14 cellular contexts compared by ENCODE assay signal in the genomic region with DNA sequence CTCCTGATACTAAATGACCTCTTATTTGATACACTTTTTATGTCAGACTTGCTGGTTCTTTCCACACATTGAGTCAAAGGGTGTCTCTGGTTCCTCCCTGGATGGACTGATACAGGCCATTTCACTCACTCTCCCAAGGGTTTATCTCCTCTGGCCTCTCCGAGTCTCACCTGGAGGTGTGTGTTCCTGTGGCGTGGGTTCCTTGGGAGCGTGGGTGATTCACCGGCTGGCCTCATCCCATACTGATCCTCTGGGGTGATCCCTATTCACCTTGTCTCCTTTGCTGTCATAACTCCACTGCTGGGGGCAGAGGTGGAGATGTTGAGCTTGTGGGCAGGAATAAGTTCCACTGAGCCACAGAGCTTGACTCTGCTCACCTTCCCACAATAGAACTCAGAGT.
DNase-seq lines count a peak whose midpoint lies in the region; ATAC-seq and TF ChIP-seq lines count a peak whose summit lies in the region.
"Had no signal": no experiment of that assay in that cellular context is flagged by ENCODE, and none has a peak within 500 bp of the region (broad histone marks: within the 10 kb centered on the region; RNA-seq: fewer than 3 reads in every experiment).

No MANE protein-coding gene starts in this region.

- H3K4me2 ChIP-seq in SU-DHL-6 (ENCODE audit: low read depth, low read length, poor library complexity, severe bottlenecking) = peak overlapping the region; percentile 57

- peaks cover 67% of the 10 kb centered on the region for H3F3A ChIP-seq in SU-DHL-6 (ENCODE audit: insufficient read depth)

- H3K36me3 ChIP-seq in SU-DHL-6 (ENCODE audit: low read length) (no peaks in the 10 kb centered on the region), spleen (peaks cover 0 to 45% (median 0%) of the 10 kb centered on the region in 6 donors)

- no peaks in the 10 kb centered on the region for H4K20me1 ChIP-seq in SU-DHL-6 (ENCODE audit: low read depth, low read length)

- H3K27ac ChIP-seq in SU-DHL-6 (ENCODE audit: low read depth, low read length) (peak overlapping the region; percentile 94), spleen (peak overlapping the region in 7 of 8 donors; percentile 23 to 91 (median 74))

- ATAC-seq in activated T-cell treated with anti-CD3 and anti-CD28 coated beads, Interleukin-2, amount 50 U/mL, for 72 hours (replicated peaks in 1 of 2) = no peak
- no peak for ATAC-seq in GM18870 (IDR thresholded peaks at IDR 0.05; ENCODE audit: unreplicated experiment)

- WGBS in spleen, 5 donors = 94 to 98% (median 95%) methylated on average over 4 of the region's 4 CpGs

- H3K27me3 Mint-ChIP-seq in activated T-cell treated with anti-CD3 and anti-CD28 coated beads, Interleukin-2, amount 50 U/mL, for 72 hours (ENCODE audit: low read depth) = no peaks in the 10 kb centered on the region
- H3K27me3 Mint-ChIP-seq: activated CD4-positive, alpha-beta T cell treated with anti-CD3 and anti-CD28 coated beads, Interleukin-2, amount 10 ng/mL, durations not matched to agents 7 days and 5 days had no signal

- H3K9ac ChIP-seq in SU-DHL-6 (ENCODE audit: low read length) = peak overlapping the region; percentile 17; the same call in 1 of the 2 replicates

- H3K9me3 Mint-ChIP-seq in activated T-cell treated with anti-CD3 and anti-CD28 coated beads, Interleukin-2, amount 50 U/mL, for 72 hours = no peaks in the 10 kb centered on the region
- H3K9me3 Mint-ChIP-seq: activated CD4-positive, alpha-beta T cell treated with anti-CD3 and anti-CD28 coated beads, Interleukin-2, amount 10 ng/mL, durations not matched to agents 7 days and 5 days had no signal

- no peaks in the 10 kb centered on the region for H3K9me3 ChIP-seq in SU-DHL-6 (ENCODE audit: insufficient read depth, low read length)
- H3K9me3 ChIP-seq in spleen = no peaks in the 10 kb centered on the region
- H3K9me3 ChIP-seq: Caco-2 had no signal

- peaks cover 19 to 99% (median 88%) of the 10 kb centered on the region in 6 donors for H3K4me1 ChIP-seq in spleen
- H3K4me1 ChIP-seq: Caco-2 had no signal

- TF ChIP-seq POLR2A in spleen (IDR thresholded peaks at IDR 0.05) = no peak

- no peak for DNase-seq in activated T-cell treated with anti-CD3 and anti-CD28 coated beads, Interleukin-2, amount 50 U/mL, for 72 hours
- no peak for DNase-seq in activated T-cell treated with anti-CD3 and anti-CD28 coated beads, Interleukin-2, amount 50 U/mL, for 48 hours
- DNase-seq in epithelial cell of esophagus (ENCODE audit: low read depth) (peak; percentile 31), spleen (no peak), anterior cingulate cortex (lab: John Stamatoyannopoulos, UW) (no peak), SHP77 (lab: John Stamatoyannopoulos, UW) (no peak)
- DNase-seq: activated CD4-positive, alpha-beta T cell treated with anti-CD3 and anti-CD28 coated beads, Interleukin-2, amount 10 ng/mL, durations not matched to agents 7 days and 5 days; activated effector memory CD4-positive, alpha-beta T cell treated with anti-CD3 and anti-CD28 coated beads, Interleukin-2, amount 50 U/mL, for 16 hours; Caco-2; hippocampal formation; NCI-H1436 treated with DMSO at 0.1 percent for 48 hours; NCI-H526 had no signal

- H3K9me2 ChIP-seq in SU-DHL-6 (replicated peaks; ENCODE audit: insufficient read depth, low read length) = no peaks in the 10 kb centered on the region

- peaks cover 8 to 24% of the 10 kb centered on the region in 2 donors for H3K36me3 Mint-ChIP-seq in activated T-cell treated with anti-CD3 and anti-CD28 coated beads, Interleukin-2, amount 50 U/mL, for 72 hours (ENCODE audit: insufficient read depth in 2 of 2)

- peak overlapping the region; percentile 66 for H3K27ac Mint-ChIP-seq in activated T-cell treated with anti-CD3 and anti-CD28 coated beads, Interleukin-2, amount 50 U/mL, for 72 hours

- H3K4me3 ChIP-seq in SU-DHL-6 (ENCODE audit: insufficient read depth, low read length, poor library complexity, severe bottlenecking) (no peak overlapping the region), epithelial cell of esophagus (ENCODE audit: low read length) (no peak overlapping the region), spleen (no peak overlapping the region)

- peaks cover 32% of the 10 kb centered on the region for H3K79me2 ChIP-seq in SU-DHL-6 (ENCODE audit: insufficient read depth, low read length)

- no peak overlapping the region for H3K4me3 Mint-ChIP-seq in activated T-cell treated with anti-CD3 and anti-CD28 coated beads, Interleukin-2, amount 50 U/mL, for 72 hours
- H3K4me3 Mint-ChIP-seq: activated CD4-positive, alpha-beta T cell treated with anti-CD3 and anti-CD28 coated beads, Interleukin-2, amount 10 ng/mL, durations not matched to agents 7 days and 5 days had no signal

- no peak overlapping the region for H2AFZ ChIP-seq in SU-DHL-6 (ENCODE audit: low read depth, low read length, severe bottlenecking)

- intact Hi-C loops in spleen (cut with DNase I; ENCODE audit: low total_unique reads) = no loop called here

- no peaks in the 10 kb centered on the region for H3K27me3 ChIP-seq in SU-DHL-6 (ENCODE audit: low read length)
- H3K27me3 ChIP-seq in spleen (replicated peaks in 1 of 7) = no peaks in the 10 kb centered on the region

- TF ChIP-seq CTCF in SU-DHL-6 (IDR thresholded peaks at IDR 0.05; ENCODE audit: insufficient read depth, low read length, poor library complexity, severe bottlenecking) (no peak), epithelial cell of esophagus (IDR thresholded peaks at IDR 0.05; ENCODE audit: insufficient read depth, low read depth, low read length, missing control alignments) (no peak), spleen (IDR thresholded peaks at IDR 0.05 in 8 of 11, conservative IDR thresholded peaks at IDR 0.05 in 3 of 11) (no peak)

- H3K4me1 Mint-ChIP-seq in activated T-cell treated with anti-CD3 and anti-CD28 coated beads, Interleukin-2, amount 50 U/mL, for 72 hours (ENCODE audit: low read depth) = peaks cover 34% of the 10 kb centered on the region
